ENCODE assay signal across 26 cellular contexts in the genomic region with DNA sequence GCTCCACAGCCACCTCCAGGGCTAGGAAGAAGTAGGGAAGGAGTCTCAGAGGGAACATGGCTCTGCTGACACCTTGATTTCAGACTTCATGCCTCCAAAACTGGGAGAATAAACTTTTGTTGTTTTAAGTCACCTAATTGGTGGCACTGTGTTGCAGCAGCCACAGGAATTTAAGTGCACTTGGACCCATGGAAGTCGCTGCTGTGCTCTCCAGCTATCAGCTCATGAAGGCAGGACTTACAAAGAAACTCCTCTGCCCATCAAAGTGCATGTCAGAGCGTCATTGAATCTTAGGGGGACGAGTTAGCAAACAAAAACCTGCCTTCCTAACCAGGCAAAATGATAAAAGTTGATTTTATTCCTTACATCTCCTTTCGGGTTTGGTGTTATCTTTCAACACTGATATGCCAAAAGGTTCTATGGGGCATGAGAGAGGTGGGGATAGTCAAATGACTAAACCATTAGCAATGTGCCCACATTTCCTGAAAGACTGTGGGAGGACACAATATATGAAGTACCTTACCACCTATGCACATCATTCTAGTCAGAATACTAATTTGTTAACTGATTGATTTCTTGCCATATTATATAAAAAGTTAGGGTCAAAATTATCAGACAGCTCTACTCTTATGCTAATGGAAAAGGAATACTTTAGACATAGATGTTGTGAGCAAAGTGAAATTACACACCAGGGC.
DNase-seq lines count a peak whose midpoint lies in the region; ATAC-seq and TF ChIP-seq lines count a peak whose summit lies in the region.
"Had no signal": no experiment of that assay in that cellular context is flagged by ENCODE, and none has a peak within 500 bp of the region (broad histone marks: within the 10 kb centered on the region; RNA-seq: fewer than 3 reads in every experiment).

No MANE protein-coding gene starts in this region.

- no peak for DNase-seq in activated T-cell treated with anti-CD3 and anti-CD28 coated beads, Interleukin-2, amount 50 U/mL, for 4 hours
- no peak for DNase-seq in activated T-cell treated with anti-CD3 and anti-CD28 coated beads, Interleukin-2, amount 50 U/mL, for 1 hour
- DNase-seq in PC-3 (peak; percentile 53), esophagus muscularis mucosa (ENCODE audit: extremely low spot score) (peak; percentile 37), right cardiac atrium (no peak), NCI-H446 (lab: John Stamatoyannopoulos, UW) (no peak), left lung (no peak)
- no peak for DNase-seq in stimulated activated effector memory CD8-positive, alpha-beta T cell treated with anti-CD3 and anti-CD28 coated beads, Interleukin-12 subunit alpha, Interleukin-12 subunit beta, amount 100 ng/mL, for 72 hours (ENCODE audit: low spot score in 2 of 2)
- DNase-seq: activated CD4-positive, CD25-positive, alpha-beta regulatory T cell; activated CD8-positive, alpha-beta memory T cell treated with anti-CD3 and anti-CD28 coated beads, Interleukin-2, amount 10 ng/mL, durations not matched to agents 7 days and 5 days; activated naive CD4-positive, alpha-beta T cell treated with anti-CD3 and anti-CD28 coated beads, Interleukin-2, amount 50 U/mL, for 16 hours; colonic mucosa; DMS79 treated with DMSO at 0.1 percent for 48 hours; effector CD4-positive, alpha-beta T cell; GOT3; immature natural killer cell; left ventricle myocardium inferior; NCI-H2107; NCI-H82; psoas muscle; stimulated activated CD4-positive, alpha-beta T cell treated with anti-CD3 and anti-CD28 coated beads, Interleukin-15, amount 100 ng/mL, for 24 hours; stimulated activated CD4-positive, alpha-beta T cell treated with anti-CD3 and anti-CD28 coated beads, Interleukin-4, amount 100 ng/mL, for 4 hours had no signal

- no peaks in the 10 kb centered on the region for H3K79me2 ChIP-seq in PC-3 (ENCODE audit: low read length)

- H3K9me2 ChIP-seq in PC-3 (replicated peaks; ENCODE audit: low read length): no peaks in the 10 kb centered on the region

- POLR2A ChIA-PET in PC-3 (lab: Charles Lee; ENCODE audit: unreplicated experiment): no interaction called here

- BruUV-seq in PC-3 (replicated peaks; lab: Mats Ljungman, UMichigan): no TSS peak

- no peak overlapping the region for H3K27ac ChIP-seq in PC-3 (ENCODE audit: low read length)
- no peak overlapping the region for H3K27ac ChIP-seq in esophagus muscularis mucosa (replicated peaks in 1 of 4)
- H3K27ac ChIP-seq in right cardiac atrium (ENCODE audit: low read length): no peak overlapping the region
- no peak overlapping the region for H3K27ac ChIP-seq in left lung
- H3K27ac ChIP-seq: colonic mucosa, left ventricle myocardium inferior, neutrophil, psoas muscle had no signal

- H3K27me3 Mint-ChIP-seq in activated T-cell treated with anti-CD3 and anti-CD28 coated beads, Interleukin-2, amount 50 U/mL, for 4 hours (ENCODE audit: low read depth): no peaks in the 10 kb centered on the region

- H3K9me3 Mint-ChIP-seq in activated T-cell treated with anti-CD3 and anti-CD28 coated beads, Interleukin-2, amount 50 U/mL, for 4 hours: no peaks in the 10 kb centered on the region
- no peaks in the 10 kb centered on the region for H3K9me3 Mint-ChIP-seq in stimulated activated effector memory CD8-positive, alpha-beta T cell treated with anti-CD3 and anti-CD28 coated beads, Interleukin-12 subunit alpha, Interleukin-12 subunit beta, amount 100 ng/mL, for 72 hours
- H3K9me3 Mint-ChIP-seq: activated T-helper 1 cell treated with anti-CD3 and anti-CD28 coated beads, Interleukin-12 subunit alpha, Interleukin-12 subunit beta, Interleukin-2, Interleukin-4 antibody, amounts not matched to agents 30 ng/mL and 10 ng/mL and 1 ng/mL, durations not matched to agents 14 hours and 24 hours and 36 hours; T-helper 1 cell treated with Interleukin-12 subunit alpha and Interleukin-12 subunit beta and Interleukin-4 antibody, amounts not matched to agents 30 μg/mL and 1 μg/mL, for 36 hours; type B pancreatic cell had no signal

- H3K27me3 ChIP-seq in PC-3 (ENCODE audit: low read length) (no peaks in the 10 kb centered on the region), esophagus muscularis mucosa (no peaks in the 10 kb centered on the region), right cardiac atrium (ENCODE audit: control insufficient read depth, insufficient read depth) (no peaks in the 10 kb centered on the region), left lung (no peaks in the 10 kb centered on the region)
- H3K27me3 ChIP-seq: colonic mucosa, neutrophil had no signal

- no peak for TF ChIP-seq CTCF in PC-3 (conservative IDR thresholded peaks at IDR 0.05; ENCODE audit: low read depth, low read length)
- no peak for TF ChIP-seq CTCF in esophagus muscularis mucosa (IDR thresholded peaks at IDR 0.05)
- no peak for TF ChIP-seq CTCF in left lung (IDR thresholded peaks at IDR 0.05)

- no peak overlapping the region for H3K4me3 Mint-ChIP-seq in activated T-cell treated with anti-CD3 and anti-CD28 coated beads, Interleukin-2, amount 50 U/mL, for 4 hours
- H3K4me3 Mint-ChIP-seq in stimulated activated effector memory CD8-positive, alpha-beta T cell treated with anti-CD3 and anti-CD28 coated beads, Interleukin-12 subunit alpha, Interleukin-12 subunit beta, amount 100 ng/mL, for 72 hours: no peak overlapping the region
- H3K4me3 Mint-ChIP-seq: activated CD8-positive, alpha-beta memory T cell treated with anti-CD3 and anti-CD28 coated beads, Interleukin-2, amount 10 ng/mL, durations not matched to agents 7 days and 5 days; activated T-helper 1 cell treated with anti-CD3 and anti-CD28 coated beads, Interleukin-12 subunit alpha, Interleukin-12 subunit beta, Interleukin-2, Interleukin-4 antibody, amounts not matched to agents 30 ng/mL and 10 ng/mL and 1 ng/mL, durations not matched to agents 14 hours and 24 hours and 36 hours; immature natural killer cell; T-helper 1 cell treated with Interleukin-12 subunit alpha and Interleukin-12 subunit beta and Interleukin-4 antibody, amounts not matched to agents 30 μg/mL and 1 μg/mL, for 36 hours; type B pancreatic cell had no signal

- H3K36me3 Mint-ChIP-seq in activated T-cell treated with anti-CD3 and anti-CD28 coated beads, Interleukin-2, amount 50 U/mL, for 4 hours (ENCODE audit: insufficient read depth): no peaks in the 10 kb centered on the region
- H3K36me3 Mint-ChIP-seq in stimulated activated effector memory CD8-positive, alpha-beta T cell treated with anti-CD3 and anti-CD28 coated beads, Interleukin-12 subunit alpha, Interleukin-12 subunit beta, amount 100 ng/mL, for 72 hours: no peaks in the 10 kb centered on the region
- H3K36me3 Mint-ChIP-seq: activated CD8-positive, alpha-beta memory T cell treated with anti-CD3 and anti-CD28 coated beads, Interleukin-2, amount 10 ng/mL, durations not matched to agents 7 days and 5 days; immature natural killer cell; type B pancreatic cell had no signal

- peak; percentile 51 to 52 for ATAC-seq in activated T-cell treated with anti-CD3 and anti-CD28 coated beads, Interleukin-2, amount 50 U/mL, for 4 hours
- ATAC-seq in PC-3 (peak; percentile 71), right cardiac atrium (no peak), left lung (no peak)
- ATAC-seq in stimulated activated effector memory CD8-positive, alpha-beta T cell treated with anti-CD3 and anti-CD28 coated beads, Interleukin-12 subunit alpha, Interleukin-12 subunit beta, amount 100 ng/mL, for 72 hours: peak; percentile 36
- ATAC-seq: activated CD8-positive, alpha-beta memory T cell treated with anti-CD3 and anti-CD28 coated beads, Interleukin-2, amount 10 ng/mL, durations not matched to agents 7 days and 5 days; psoas muscle had no signal

- H3K4me1 Mint-ChIP-seq in activated T-cell treated with anti-CD3 and anti-CD28 coated beads, Interleukin-2, amount 50 U/mL, for 4 hours (ENCODE audit: low read depth): peaks cover 2% of the 10 kb centered on the region
- H3K4me1 Mint-ChIP-seq in stimulated activated effector memory CD8-positive, alpha-beta T cell treated with anti-CD3 and anti-CD28 coated beads, Interleukin-12 subunit alpha, Interleukin-12 subunit beta, amount 100 ng/mL, for 72 hours: no peaks in the 10 kb centered on the region
- H3K4me1 Mint-ChIP-seq: immature natural killer cell had no signal

- H2AFZ ChIP-seq in PC-3 (ENCODE audit: low read length): 0 out of 2 replicates have a peak overlapping the region, but pooled peaks have one; percentile 15

- H3K4me3 ChIP-seq in PC-3 (ENCODE audit: low read length) (no peak overlapping the region), esophagus muscularis mucosa (no peak overlapping the region), right cardiac atrium (ENCODE audit: low read length) (no peak overlapping the region), left lung (no peak overlapping the region)
- H3K4me3 ChIP-seq: colonic mucosa, left ventricle myocardium inferior, psoas muscle had no signal

- TF ChIP-seq EP300 in esophagus muscularis mucosa (IDR thresholded peaks at IDR 0.05): no peak

- no peaks in the 10 kb centered on the region for H3K36me3 ChIP-seq in PC-3 (ENCODE audit: low read depth, low read length)
- no peaks in the 10 kb centered on the region for H3K36me3 ChIP-seq in esophagus muscularis mucosa
- H3K36me3 ChIP-seq in left lung: no peaks in the 10 kb centered on the region
- H3K36me3 ChIP-seq: colonic mucosa, left ventricle myocardium inferior, neutrophil had no signal

- no peak overlapping the region for H3K9ac ChIP-seq in PC-3 (ENCODE audit: low read length)

- CTCF ChIA-PET in PC-3 (lab: Charles Lee): no interaction called here

- intact Hi-C loops in PC-3 (cut with micrococcal nuclease) (no loop called here), esophagus muscularis mucosa (cut with DNase I) (no loop called here), right cardiac atrium (cut with DNase I) (no loop called here), left lung (cut with DNase I) (no loop called here)

- no peak for TF ChIP-seq POLR2A in esophagus muscularis mucosa (IDR thresholded peaks at IDR 0.05; ENCODE audit: low read depth)

- H3K4me1 ChIP-seq in PC-3 (ENCODE audit: insufficient read depth, low read length) (peaks cover 12% of the 10 kb centered on the region), esophagus muscularis mucosa (no peaks in the 10 kb centered on the region), right cardiac atrium (ENCODE audit: control insufficient read depth, insufficient read depth, low read length) (no peaks in the 10 kb centered on the region), left lung (no peaks in the 10 kb centered on the region)
- H3K4me1 ChIP-seq: colonic mucosa, psoas muscle had no signal

- H3K9me3 ChIP-seq in PC-3 (ENCODE audit: low read length): no peaks in the 10 kb centered on the region
- no peaks in the 10 kb centered on the region for H3K9me3 ChIP-seq in esophagus muscularis mucosa
- no peaks in the 10 kb centered on the region for H3K9me3 ChIP-seq in right cardiac atrium (ENCODE audit: control insufficient read depth, low read length)
- H3K9me3 ChIP-seq in left lung: no peaks in the 10 kb centered on the region
- H3K9me3 ChIP-seq: colonic mucosa, left ventricle myocardium inferior, neutrophil, psoas muscle had no signal

- WGBS in esophagus muscularis mucosa: 91% methylated on average over 4 of the region's 4 CpGs
- WGBS in right cardiac atrium: 85% methylated on average over 4 of the region's 4 CpGs

- no peaks in the 10 kb centered on the region for H3F3A ChIP-seq in PC-3 (ENCODE audit: low read length, unreplicated experiment)

- H3K27ac Mint-ChIP-seq in stimulated activated effector memory CD8-positive, alpha-beta T cell treated with anti-CD3 and anti-CD28 coated beads, Interleukin-12 subunit alpha, Interleukin-12 subunit beta, amount 100 ng/mL, for 72 hours: no peak overlapping the region
- H3K27ac Mint-ChIP-seq: activated CD8-positive, alpha-beta memory T cell treated with anti-CD3 and anti-CD28 coated beads, Interleukin-2, amount 10 ng/mL, durations not matched to agents 7 days and 5 days; activated T-helper 1 cell treated with anti-CD3 and anti-CD28 coated beads, Interleukin-12 subunit alpha, Interleukin-12 subunit beta, Interleukin-2, Interleukin-4 antibody, amounts not matched to agents 30 ng/mL and 10 ng/mL and 1 ng/mL, durations not matched to agents 14 hours and 24 hours and 36 hours; immature natural killer cell; T-helper 1 cell treated with Interleukin-12 subunit alpha and Interleukin-12 subunit beta and Interleukin-4 antibody, amounts not matched to agents 30 μg/mL and 1 μg/mL, for 36 hours; type B pancreatic cell had no signal

- no peaks in the 10 kb centered on the region for H4K20me1 ChIP-seq in PC-3 (ENCODE audit: low read length)

- H3K4me2 ChIP-seq in PC-3 (ENCODE audit: low read length): no peak overlapping the region

Comparison
In these comparisons a context has a peak if more than half of its experiments do, and no peak if none do; other contexts are left out.
1. ATAC-seq: peak in activated T-cell treated with anti-CD3 and anti-CD28 coated beads, Interleukin-2, amount 50 U/mL, for 4 hours (2 of 2), PC-3 (single experiment) and stimulated activated effector memory CD8-positive, alpha-beta T cell treated with anti-CD3 and anti-CD28 coated beads, Interleukin-12 subunit alpha, Interleukin-12 subunit beta, amount 100 ng/mL, for 72 hours (single experiment); none in right cardiac atrium (0 of 2) and left lung (single experiment).
2. DNase-seq: peak in PC-3 (single experiment) and esophagus muscularis mucosa (single experiment); none in activated T-cell treated with anti-CD3 and anti-CD28 coated beads, Interleukin-2, amount 50 U/mL, for 4 hours (single experiment), activated T-cell treated with anti-CD3 and anti-CD28 coated beads, Interleukin-2, amount 50 U/mL, for 1 hour (single experiment), stimulated activated effector memory CD8-positive, alpha-beta T cell treated with anti-CD3 and anti-CD28 coated beads, Interleukin-12 subunit alpha, Interleukin-12 subunit beta, amount 100 ng/mL, for 72 hours (0 of 2), right cardiac atrium (0 of 3), NCI-H446 (0 of 2) and left lung (0 of 2).